13 cellular contexts compared by ENCODE assay signal in the genomic region with DNA sequence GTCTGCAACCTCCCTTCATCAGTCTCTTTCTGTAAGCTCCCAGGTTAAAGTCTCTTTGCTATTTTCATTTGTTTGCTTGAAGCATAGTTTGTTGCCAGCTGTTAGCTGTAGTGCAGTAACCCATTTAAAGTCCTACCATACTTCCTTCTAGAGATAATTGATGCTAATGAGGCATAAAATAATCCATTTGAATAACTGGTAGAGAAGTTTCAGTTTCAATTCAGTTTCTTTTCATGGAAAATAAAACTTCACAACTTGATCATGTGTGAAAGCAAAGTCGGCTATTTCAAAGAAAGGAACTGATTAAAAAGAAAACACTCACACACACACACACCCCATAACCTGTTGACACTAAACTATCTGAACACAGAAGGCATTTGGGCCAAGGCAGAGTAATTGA.
DNase-seq lines count a peak whose midpoint lies in the region; ATAC-seq, FAIRE-seq and TF ChIP-seq lines count a peak whose summit lies in the region.
"Had no signal": no experiment of that assay in that cellular context is flagged by ENCODE, and none has a peak within 500 bp of the region (broad histone marks: within the 10 kb centered on the region; RNA-seq: fewer than 3 reads in every experiment).

No MANE protein-coding gene starts in this region.

- no peaks in the 10 kb centered on the region for H3K4me1 ChIP-seq in astrocyte (ENCODE audit: insufficient read depth, low read length)
- H3K4me1 ChIP-seq in osteoblast (ENCODE audit: insufficient read depth, low read length), result no peaks in the 10 kb centered on the region

- no peak overlapping the region for H3K4me3 ChIP-seq in astrocyte (ENCODE audit: insufficient read depth, low read depth, low read length)
- no peak overlapping the region for H3K4me3 ChIP-seq in osteoblast (ENCODE audit: insufficient read depth, low read length)

- TF ChIP-seq CTCF in astrocyte (IDR thresholded peaks at IDR 0.05; ENCODE audit: insufficient read depth, low read depth, low read length), result no peak
- no peak for TF ChIP-seq CTCF in osteoblast (IDR thresholded peaks at IDR 0.05; ENCODE audit: extremely low read depth, low read depth, low read length)

- FAIRE-seq in astrocyte (lab: Jason Lieb, UNC), result no peak
- FAIRE-seq: RCC 7860 had no signal

- no peaks in the 10 kb centered on the region for H3K36me3 ChIP-seq in astrocyte (ENCODE audit: insufficient read depth, low read length)
- no peaks in the 10 kb centered on the region for H3K36me3 ChIP-seq in osteoblast (ENCODE audit: insufficient read depth, low read length)

- ATAC-seq in GM18858 (IDR thresholded peaks at IDR 0.05; ENCODE audit: unreplicated experiment) (peak; percentile 44), HG02610 (IDR thresholded peaks at IDR 0.05; ENCODE audit: unreplicated experiment) (peak; percentile 49)
- ATAC-seq in activated naive CD8-positive, alpha-beta T cell treated with anti-CD3 and anti-CD28 coated beads, Interleukin-2, amount 50 U/mL, for 24 hours, result no peak

- H3K79me2 ChIP-seq in astrocyte (ENCODE audit: insufficient read depth, low read length) (no peaks in the 10 kb centered on the region), osteoblast (ENCODE audit: insufficient read depth, low read length) (no peaks in the 10 kb centered on the region)

- H3K36me3 Mint-ChIP-seq in astrocyte (ENCODE audit: low read depth, unreplicated experiment), result no peaks in the 10 kb centered on the region
- H3K36me3 Mint-ChIP-seq in activated naive CD8-positive, alpha-beta T cell treated with anti-CD3 and anti-CD28 coated beads, Interleukin-2, amount 50 U/mL, for 24 hours (ENCODE audit: low read depth), result no peaks in the 10 kb centered on the region

- H3K27me3 ChIP-seq in astrocyte (ENCODE audit: insufficient read depth, low read length), result no peaks in the 10 kb centered on the region
- H3K27me3 ChIP-seq in osteoblast (ENCODE audit: insufficient read depth, low read length), result no peaks in the 10 kb centered on the region

- H4K20me1 ChIP-seq in astrocyte (ENCODE audit: insufficient read depth, low read length), result no peaks in the 10 kb centered on the region
- no peaks in the 10 kb centered on the region for H4K20me1 ChIP-seq in osteoblast (ENCODE audit: insufficient read depth, low read length)

- H2AFZ ChIP-seq in astrocyte (ENCODE audit: low read depth, low read length) (no peak overlapping the region), osteoblast (ENCODE audit: low read length) (peak overlapping the region; percentile 15)

- no peak overlapping the region for H3K4me3 Mint-ChIP-seq in astrocyte (ENCODE audit: unreplicated experiment)
- no peak overlapping the region for H3K4me3 Mint-ChIP-seq in activated naive CD8-positive, alpha-beta T cell treated with anti-CD3 and anti-CD28 coated beads, Interleukin-2, amount 50 U/mL, for 24 hours
- H3K4me3 Mint-ChIP-seq: HFFc6, neural crest cell had no signal

- peaks cover 3% of the 10 kb centered on the region for H3K4me1 Mint-ChIP-seq in astrocyte (ENCODE audit: low read depth, unreplicated experiment)
- H3K4me1 Mint-ChIP-seq in activated naive CD8-positive, alpha-beta T cell treated with anti-CD3 and anti-CD28 coated beads, Interleukin-2, amount 50 U/mL, for 24 hours, result peaks cover 11% of the 10 kb centered on the region

- H3K9me3 ChIP-seq in astrocyte (ENCODE audit: insufficient read depth, low read depth, low read length), result no peaks in the 10 kb centered on the region
- H3K9me3 ChIP-seq in osteoblast (ENCODE audit: low read depth, low read length), result no peaks in the 10 kb centered on the region

- peaks cover 1% of the 10 kb centered on the region for H3K9me3 Mint-ChIP-seq in astrocyte (ENCODE audit: unreplicated experiment)
- H3K9me3 Mint-ChIP-seq in activated naive CD8-positive, alpha-beta T cell treated with anti-CD3 and anti-CD28 coated beads, Interleukin-2, amount 50 U/mL, for 24 hours, result no peaks in the 10 kb centered on the region
- H3K9me3 Mint-ChIP-seq: HFFc6, neural crest cell had no signal

- DNase-seq in astrocyte (ENCODE audit: low read depth) (peak; percentile 35), osteoblast (ENCODE audit: insufficient read length, low spot score, missing footprints) (no peak), NCI-H1694 (lab: John Stamatoyannopoulos, UW) (no peak), hepatic stellate cell (ENCODE audit: low spot score) (no peak)
- no peak for DNase-seq in activated naive CD8-positive, alpha-beta T cell treated with anti-CD3 and anti-CD28 coated beads, Interleukin-2, amount 50 U/mL, for 24 hours
- DNase-seq: activated CD4-positive, alpha-beta T cell treated with anti-CD3 and anti-CD28 coated beads, Interleukin-2, amount 50 U/mL, for 1 hour; activated effector memory CD4-positive, alpha-beta T cell treated with anti-CD3 and anti-CD28 coated beads, Interleukin-2, amount 50 U/mL, for 16 hours; COR-L47; HFFc6 had no signal

- no peak overlapping the region for H3K27ac ChIP-seq in astrocyte (ENCODE audit: low read depth, low read length)
- H3K27ac ChIP-seq in osteoblast (ENCODE audit: low read depth, low read length), result no peak overlapping the region

- no peaks in the 10 kb centered on the region for H3K27me3 Mint-ChIP-seq in astrocyte (ENCODE audit: low read depth, unreplicated experiment)
- no peaks in the 10 kb centered on the region for H3K27me3 Mint-ChIP-seq in activated naive CD8-positive, alpha-beta T cell treated with anti-CD3 and anti-CD28 coated beads, Interleukin-2, amount 50 U/mL, for 24 hours

- no peak overlapping the region for H3K27ac Mint-ChIP-seq in astrocyte (ENCODE audit: unreplicated experiment)
- no peak overlapping the region for H3K27ac Mint-ChIP-seq in activated naive CD8-positive, alpha-beta T cell treated with anti-CD3 and anti-CD28 coated beads, Interleukin-2, amount 50 U/mL, for 24 hours
- H3K27ac Mint-ChIP-seq: HFFc6 had no signal

- H3K9ac ChIP-seq in astrocyte (ENCODE audit: low read length), result no peak overlapping the region

- H3K4me2 ChIP-seq in astrocyte (ENCODE audit: low read length) (no peak overlapping the region), osteoblast (ENCODE audit: insufficient read depth, low read length) (no peak overlapping the region)
